ENCODE assay signal across 8 cellular contexts in genomic region chr16:88649195-88649923, GRCh38. TPM values are rescaled to one million over a fixed set of nuclear protein-coding genes. Genes with fewer than 3 reads are reported as not detected.
DNase-seq lines count a peak whose midpoint lies in the region; ATAC-seq lines count a peak whose summit lies in the region.

No MANE protein-coding gene starts in this region.

- no peak for DNase-seq in CD4-positive, alpha-beta memory T cell
- DNase-seq in adipocyte (ENCODE audit: low read depth) (no peak), SIG-M5 (lab: John Stamatoyannopoulos, UW) (no peak), cortex of kidney (lab: John Stamatoyannopoulos, UW) (no peak)
- DNase-seq in naive thymus-derived CD4-positive, alpha-beta T cell, result no peak

- peak overlapping the region; percentile 78 to 96 (median 93) for H3K27ac Mint-ChIP-seq in CD4-positive, alpha-beta memory T cell
- H3K27ac Mint-ChIP-seq in naive thymus-derived CD4-positive, alpha-beta T cell, result peak overlapping the region; percentile 66 to 94 (median 85)

- H3K9me3 ChIP-seq in CD4-positive, alpha-beta memory T cell (ENCODE audit: control insufficient read depth in 1 of 2, low read length in 2 of 2), result no peaks in the 10 kb centered on the region
- H3K9me3 ChIP-seq in HUES6 (ENCODE audit: control insufficient read depth, insufficient read depth, low read depth, low read length) (no peaks in the 10 kb centered on the region), adipocyte (ENCODE audit: control insufficient read depth, low read length) (no peaks in the 10 kb centered on the region)
- H3K9me3 ChIP-seq in naive thymus-derived CD4-positive, alpha-beta T cell (ENCODE audit: control insufficient read depth in 2 of 3, low read length in 3 of 3), result no peaks in the 10 kb centered on the region

- intact Hi-C loops in CD4-positive, alpha-beta memory T cell (cut with micrococcal nuclease), result no loop called here
- intact Hi-C loops in naive thymus-derived CD4-positive, alpha-beta T cell (cut with micrococcal nuclease), result no loop called here

- H3K9me3 Mint-ChIP-seq in CD4-positive, alpha-beta memory T cell, result peaks cover 0 to 2% (median 0%) of the 10 kb centered on the region in 8 donors
- no peaks in the 10 kb centered on the region for H3K9me3 Mint-ChIP-seq in naive thymus-derived CD4-positive, alpha-beta T cell

- POLR2A ChIA-PET in CD4-positive, alpha-beta memory T cell (lab: Charles Lee; ENCODE audit: partially characterized antibody), result interaction anchor here (0.9 to 6.1 kb wide), 14 partner anchors 9 to 161 kb away, joined by 3 to 66 read pairs (median 7); partner anchors contain the start of genes IL17C, SNAI3 and ZC3H18
- POLR2A ChIA-PET in naive thymus-derived CD4-positive, alpha-beta T cell (lab: Charles Lee), result interaction anchor here (0.9 to 3.7 kb wide), 15 partner anchors 10 to 94 kb away, joined by 3 to 13 read pairs (median 3); partner anchors contain the start of genes IL17C and MVD

- peaks cover 4% of the 10 kb centered on the region for H3K36me3 ChIP-seq in CD4-positive, alpha-beta memory T cell (ENCODE audit: insufficient read depth, low read length)
- H3K36me3 ChIP-seq in HUES6 (ENCODE audit: control insufficient read depth, insufficient read depth, low read length), result peaks cover 17% of the 10 kb centered on the region
- peaks cover 26% of the 10 kb centered on the region for H3K36me3 ChIP-seq in adipocyte (ENCODE audit: control insufficient read depth, insufficient read depth, low read length, severe bottlenecking)
- peaks cover 0 to 41% (median 0%) of the 10 kb centered on the region in 3 experiments for H3K36me3 ChIP-seq in naive thymus-derived CD4-positive, alpha-beta T cell (ENCODE audit: control insufficient read depth in 2 of 3, insufficient read depth in 3 of 3, low read length in 3 of 3)

- no peak for ATAC-seq in naive thymus-derived CD4-positive, alpha-beta T cell
- ATAC-seq in HG02759 (IDR thresholded peaks at IDR 0.05; ENCODE audit: unreplicated experiment) (no peak), GM21723 (IDR thresholded peaks at IDR 0.05; ENCODE audit: unreplicated experiment) (no peak)

- H3K4me1 Mint-ChIP-seq in CD4-positive, alpha-beta memory T cell, result peaks cover 8 to 27% (median 18%) of the 10 kb centered on the region in 4 donors
- peaks cover 6 to 27% (median 19%) of the 10 kb centered on the region in 7 donors for H3K4me1 Mint-ChIP-seq in naive thymus-derived CD4-positive, alpha-beta T cell

- CTCF ChIA-PET in CD4-positive, alpha-beta memory T cell (lab: Charles Lee; ENCODE audit: partially characterized antibody), result interaction anchor here (0.7 kb wide), 1 partner anchor 16 kb away, joined by 3 read pairs; no protein-coding TSS in a partner anchor
- CTCF ChIA-PET in naive thymus-derived CD4-positive, alpha-beta T cell (lab: Charles Lee), result interaction anchor here (0.8 to 1.0 kb wide), 2 partner anchors 36 to 53 kb away, joined by 3 read pairs; no protein-coding TSS in a partner anchor

- H3K9ac ChIP-seq in HUES6 (ENCODE audit: low read length) (no peak overlapping the region), adipocyte (ENCODE audit: low read length) (peak overlapping the region; percentile 84)

- H3K4me3 Mint-ChIP-seq in CD4-positive, alpha-beta memory T cell, result peak overlapping the region; percentile 89 to 93 (median 91)
- peak overlapping the region; percentile 84 to 93 (median 90) for H3K4me3 Mint-ChIP-seq in naive thymus-derived CD4-positive, alpha-beta T cell

- peaks cover 12 to 19% of the 10 kb centered on the region in 2 donors for H3K36me3 Mint-ChIP-seq in CD4-positive, alpha-beta memory T cell
- H3K36me3 Mint-ChIP-seq in naive thymus-derived CD4-positive, alpha-beta T cell, result peaks cover 0 to 13% (median 0%) of the 10 kb centered on the region in 5 donors

- no peaks in the 10 kb centered on the region for H3K27me3 Mint-ChIP-seq in CD4-positive, alpha-beta memory T cell
- no peaks in the 10 kb centered on the region for H3K27me3 Mint-ChIP-seq in naive thymus-derived CD4-positive, alpha-beta T cell

- H3K27me3 ChIP-seq in CD4-positive, alpha-beta memory T cell (ENCODE audit: insufficient read depth, low read length), result no peaks in the 10 kb centered on the region
- H3K27me3 ChIP-seq in HUES6 (ENCODE audit: control insufficient read depth, insufficient read depth, low read length) (no peaks in the 10 kb centered on the region), adipocyte (replicated peaks; ENCODE audit: control insufficient read depth, insufficient read depth, low read length) (no peaks in the 10 kb centered on the region)
- no peaks in the 10 kb centered on the region for H3K27me3 ChIP-seq in naive thymus-derived CD4-positive, alpha-beta T cell (ENCODE audit: control insufficient read depth in 2 of 2, insufficient read depth in 2 of 2, low read length in 2 of 2)

- peak overlapping the region; percentile 91 for H3K27ac ChIP-seq in CD4-positive, alpha-beta memory T cell (ENCODE audit: low read depth, low read length)
- H3K27ac ChIP-seq in HUES6 (ENCODE audit: low read depth, low read length), result no peak overlapping the region
- peak overlapping the region; percentile 84 for H3K27ac ChIP-seq in naive thymus-derived CD4-positive, alpha-beta T cell (ENCODE audit: low read depth, low read length)

- H3K4me3 ChIP-seq in CD4-positive, alpha-beta memory T cell (ENCODE audit: low read length in 2 of 2), result peak overlapping the region in 1 of 2 donors; percentile 91
- H3K4me3 ChIP-seq in HUES6 (ENCODE audit: low read depth, low read length) (peak overlapping the region; percentile 93), adipocyte (ENCODE audit: low read length) (peak overlapping the region; percentile 80)
- H3K4me3 ChIP-seq in naive thymus-derived CD4-positive, alpha-beta T cell (ENCODE audit: low read length), result peak overlapping the region; percentile 78

- peaks cover 28% of the 10 kb centered on the region for H3K4me1 ChIP-seq in CD4-positive, alpha-beta memory T cell (ENCODE audit: insufficient read depth, low read length)
- H3K4me1 ChIP-seq in HUES6 (ENCODE audit: control insufficient read depth, insufficient read depth, low read length), result peaks cover 15% of the 10 kb centered on the region
- peaks cover 6% of the 10 kb centered on the region for H3K4me1 ChIP-seq in adipocyte (ENCODE audit: control insufficient read depth, insufficient read depth, low read length)
- peaks cover 20 to 28% of the 10 kb centered on the region in 2 donors for H3K4me1 ChIP-seq in naive thymus-derived CD4-positive, alpha-beta T cell (ENCODE audit: control insufficient read depth in 2 of 2, insufficient read depth in 2 of 2, low read length in 2 of 2)

RNA-seq across cellular contexts. Expression of gene CYBA, which starts 1.5 kb away (rescaled TPM):
- total RNA-seq in CD4-positive, alpha-beta memory T cell, result 100 to 1,000 TPM; 383 to 386 TPM
- 1,000 to 10,000 TPM in 1 of 2 donors, 100 to 1,000 TPM in 1; 689 to 1,286 TPM for polyA plus RNA-seq in CD4-positive, alpha-beta memory T cell
- 100 to 1,000 TPM; 240 to 498 (median 281) TPM for total RNA-seq in naive thymus-derived CD4-positive, alpha-beta T cell
- polyA plus RNA-seq in naive thymus-derived CD4-positive, alpha-beta T cell, result 100 to 1,000 TPM; 454 to 537 TPM

RNA-seq across cellular contexts. Expression of gene IL17C, which starts 11.0 kb away (rescaled TPM):
- under 1 TPM in 1 of 2 experiments, not detected in 1; 0.44 TPM for total RNA-seq in CD4-positive, alpha-beta memory T cell
- not detected for polyA plus RNA-seq in CD4-positive, alpha-beta memory T cell
- under 1 TPM in 1 of 5 experiments, not detected in 4; 0.37 TPM for total RNA-seq in naive thymus-derived CD4-positive, alpha-beta T cell
- polyA plus RNA-seq in naive thymus-derived CD4-positive, alpha-beta T cell, result not detected

RNA-seq across cellular contexts. Expression of gene MVD, which starts 13.5 kb away (rescaled TPM):
- total RNA-seq in CD4-positive, alpha-beta memory T cell, result 10 to 100 TPM; 49.2 to 57.0 TPM
- 10 to 100 TPM; 15.6 to 22.7 TPM for polyA plus RNA-seq in CD4-positive, alpha-beta memory T cell
- total RNA-seq in naive thymus-derived CD4-positive, alpha-beta T cell, result 10 to 100 TPM; 37.7 to 66.9 (median 42.7) TPM
- polyA plus RNA-seq in naive thymus-derived CD4-positive, alpha-beta T cell, result 10 to 100 TPM; 12.9 to 23.5 TPM

RNA-seq across cellular contexts. Expression of gene SNAI3, which starts 36.9 kb away (rescaled TPM):
- total RNA-seq in CD4-positive, alpha-beta memory T cell, result 10 to 100 TPM; 14.0 to 15.7 TPM
- polyA plus RNA-seq in CD4-positive, alpha-beta memory T cell, result 10 to 100 TPM; 11.6 to 22.9 TPM
- 10 to 100 TPM in 1 of 5 experiments, 1 to 10 TPM in 4; 2.7 to 13.0 (median 6.1) TPM for total RNA-seq in naive thymus-derived CD4-positive, alpha-beta T cell
- polyA plus RNA-seq in naive thymus-derived CD4-positive, alpha-beta T cell, result 10 to 100 TPM in 1 of 2 donors, 1 to 10 TPM in 1; 6.5 to 13.5 TPM

RNA-seq across cellular contexts. Expression of gene RNF166, which starts 56.8 kb away (rescaled TPM):
- total RNA-seq in CD4-positive, alpha-beta memory T cell, result 100 to 1,000 TPM; 129 to 137 TPM
- polyA plus RNA-seq in CD4-positive, alpha-beta memory T cell, result 10 to 100 TPM; 90.5 to 92.9 TPM
- total RNA-seq in naive thymus-derived CD4-positive, alpha-beta T cell, result 100 to 1,000 TPM in 4 of 5 experiments, 10 to 100 TPM in 1; 99.8 to 324 (median 133) TPM
- 10 to 100 TPM; 67.7 to 88.9 TPM for polyA plus RNA-seq in naive thymus-derived CD4-positive, alpha-beta T cell
